Comparison of ENCODE assay signal across 21 cellular contexts in the genomic region with DNA sequence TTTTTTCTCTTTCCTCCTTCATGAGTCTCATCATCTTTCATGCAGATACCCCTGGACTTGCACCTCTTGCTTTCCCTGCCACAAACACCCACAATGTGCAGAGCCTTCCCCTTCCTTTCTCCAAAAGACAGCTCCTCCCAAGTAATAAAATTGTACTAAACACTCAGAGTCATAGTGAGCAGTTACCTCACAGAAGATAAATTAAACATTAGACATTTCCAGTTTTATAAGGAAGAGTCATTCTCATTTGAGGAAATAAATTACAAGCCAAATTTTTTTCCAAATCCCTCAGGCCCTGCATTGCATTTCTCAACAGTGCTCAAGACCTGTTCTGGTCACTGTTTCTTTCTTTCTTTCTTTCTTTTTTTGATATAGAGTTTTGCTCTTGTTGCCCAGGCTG.
"Had no signal": no experiment of that assay in that cellular context is flagged by ENCODE, and none has a peak within 500 bp of the region (broad histone marks: within the 10 kb centered on the region; RNA-seq: fewer than 3 reads in every experiment).

No MANE protein-coding gene starts in this region.

- H3K9me3 Mint-ChIP-seq: natural killer cell treated with Interleukin-12 subunit alpha and Interleukin-12 subunit beta and Interleukin-15 and Interleukin-18, amount 100 ng/mL, for 72 hours had no signal

- H3K36me3 ChIP-seq: adrenal gland, ascending aorta, brain microvascular endothelial cell, esophagus muscularis mucosa, heart right ventricle, ovary, right atrium auricular region, thyroid gland had no signal

- H3K27ac ChIP-seq: adrenal gland, ascending aorta, brain microvascular endothelial cell, esophagus muscularis mucosa, heart right ventricle, ovary, psoas muscle, right atrium auricular region, thyroid gland had no signal

- H3K36me3 Mint-ChIP-seq: activated naive CD8-positive, alpha-beta T cell; natural killer cell treated with Interleukin-12 subunit alpha and Interleukin-12 subunit beta and Interleukin-15 and Interleukin-18, amount 100 ng/mL, for 72 hours had no signal

- DNase-seq: activated CD4-positive, alpha-beta T cell treated with anti-CD3 and anti-CD28 coated beads for 1 hour; activated T-cell treated with anti-CD3 and anti-CD28 coated beads, Interleukin-2, amount 50 U/mL, for 1 hour; adrenal gland; brain microvascular endothelial cell; central memory CD4-positive, alpha-beta T cell; dermis blood vessel endothelial cell; effector CD8-positive, alpha-beta T cell; heart right ventricle; islet precursor cell; left cardiac atrium; ovary; psoas muscle; stimulated activated CD4-positive, alpha-beta T cell treated with anti-CD3 and anti-CD28 coated beads, Interleukin-4, amount 100 ng/mL, for 24 hours; stimulated activated naive CD8-positive, alpha-beta T cell treated with anti-CD3 and anti-CD28 coated beads, Interleukin-15, Interleukin-2, amounts not matched to agents 100 U/mL and 50 U/mL, for 24 hours; T-helper 9 cell; thyroid gland had no signal

- H3K4me3 ChIP-seq: adrenal gland, ascending aorta, esophagus muscularis mucosa, heart right ventricle, ovary, psoas muscle, right atrium auricular region, thyroid gland had no signal

- ATAC-seq: heart right ventricle; left cardiac atrium; natural killer cell treated with Interleukin-12 subunit alpha and Interleukin-12 subunit beta and Interleukin-15 and Interleukin-18, amount 100 ng/mL, for 72 hours; psoas muscle; stimulated activated naive CD8-positive, alpha-beta T cell treated with anti-CD3 and anti-CD28 coated beads, Interleukin-15, Interleukin-2, amounts not matched to agents 100 U/mL and 50 U/mL, for 24 hours had no signal

- H3K4me1 ChIP-seq: adrenal gland, ascending aorta, esophagus muscularis mucosa, psoas muscle, right atrium auricular region, thyroid gland had no signal

- H3K4me3 Mint-ChIP-seq: activated naive CD8-positive, alpha-beta T cell; natural killer cell treated with Interleukin-12 subunit alpha and Interleukin-12 subunit beta and Interleukin-15 and Interleukin-18, amount 100 ng/mL, for 72 hours had no signal

- H3K27ac Mint-ChIP-seq: activated naive CD8-positive, alpha-beta T cell; natural killer cell treated with Interleukin-12 subunit alpha and Interleukin-12 subunit beta and Interleukin-15 and Interleukin-18, amount 100 ng/mL, for 72 hours had no signal

- H3K27me3 Mint-ChIP-seq: activated naive CD8-positive, alpha-beta T cell had no signal

- H3K9me3 ChIP-seq: adrenal gland, ascending aorta, ovary, psoas muscle, right atrium auricular region, thyroid gland had no signal

- H3K27me3 ChIP-seq: adrenal gland, ascending aorta, brain microvascular endothelial cell, esophagus muscularis mucosa, heart right ventricle, ovary, right atrium auricular region, thyroid gland had no signal
